ENCODE assay signal across 12 cellular contexts in genomic region chr5:83516361-83516760, GRCh38.
"Had no signal": no experiment of that assay in that cellular context is flagged by ENCODE, and none has a peak within 500 bp of the region (broad histone marks: within the 10 kb centered on the region; RNA-seq: fewer than 3 reads in every experiment).

No MANE protein-coding gene starts in this region.

- H3K27ac Mint-ChIP-seq: activated CD4-positive, alpha-beta memory T cell treated with anti-CD3 and anti-CD28 coated beads for 36 hours; activated naive CD8-positive, alpha-beta T cell treated with anti-CD3 and anti-CD28 coated beads, Interleukin-2, amount 10 ng/mL, durations not matched to agents 7 days and 5 days; memory B cell; stimulated activated effector memory CD8-positive, alpha-beta T cell treated with anti-CD3 and anti-CD28 coated beads, Interleukin-12 subunit alpha, Interleukin-12 subunit beta, amount 100 ng/mL, for 72 hours had no signal

- H3K4me1 Mint-ChIP-seq: activated naive CD8-positive, alpha-beta T cell treated with anti-CD3 and anti-CD28 coated beads, Interleukin-2, amount 10 ng/mL, durations not matched to agents 7 days and 5 days; memory B cell; stimulated activated effector memory CD8-positive, alpha-beta T cell treated with anti-CD3 and anti-CD28 coated beads, Interleukin-12 subunit alpha, Interleukin-12 subunit beta, amount 100 ng/mL, for 72 hours had no signal

- H3K36me3 Mint-ChIP-seq: activated CD4-positive, alpha-beta memory T cell treated with anti-CD3 and anti-CD28 coated beads for 36 hours; activated naive CD8-positive, alpha-beta T cell treated with anti-CD3 and anti-CD28 coated beads, Interleukin-2, amount 10 ng/mL, durations not matched to agents 7 days and 5 days; memory B cell; stimulated activated effector memory CD8-positive, alpha-beta T cell treated with anti-CD3 and anti-CD28 coated beads, Interleukin-12 subunit alpha, Interleukin-12 subunit beta, amount 100 ng/mL, for 72 hours had no signal

- H3K27me3 Mint-ChIP-seq: memory B cell had no signal

- H3K27ac ChIP-seq: esophagus squamous epithelium, ovary, thyroid gland had no signal

- DNase-seq: activated CD4-positive, alpha-beta memory T cell treated with anti-CD3 and anti-CD28 coated beads for 36 hours; activated CD4-positive, alpha-beta T cell treated with anti-CD3 and anti-CD28 coated beads for 1 hour; activated gamma-delta T cell treated with Interleukin-2 at 50 U/mL for 16 hours; activated naive CD8-positive, alpha-beta T cell treated with anti-CD3 and anti-CD28 coated beads, Interleukin-2, amount 10 ng/mL, durations not matched to agents 7 days and 5 days; activated T-cell treated with anti-CD3 and anti-CD28 coated beads, Interleukin-2, amount 50 U/mL, for 48 hours; aorta; esophagus squamous epithelium; ovary; SW 1271; thyroid gland had no signal

- H3K9me3 ChIP-seq: esophagus squamous epithelium, ovary, thyroid gland had no signal

- H3K27me3 ChIP-seq: esophagus squamous epithelium, ovary, thyroid gland had no signal

- H3K4me1 ChIP-seq: esophagus squamous epithelium had no signal

- H3K4me3 Mint-ChIP-seq: activated CD4-positive, alpha-beta memory T cell treated with anti-CD3 and anti-CD28 coated beads for 36 hours; activated naive CD8-positive, alpha-beta T cell treated with anti-CD3 and anti-CD28 coated beads, Interleukin-2, amount 10 ng/mL, durations not matched to agents 7 days and 5 days; memory B cell; stimulated activated effector memory CD8-positive, alpha-beta T cell treated with anti-CD3 and anti-CD28 coated beads, Interleukin-12 subunit alpha, Interleukin-12 subunit beta, amount 100 ng/mL, for 72 hours had no signal

- ATAC-seq: stimulated activated effector memory CD8-positive, alpha-beta T cell treated with anti-CD3 and anti-CD28 coated beads, Interleukin-12 subunit alpha, Interleukin-12 subunit beta, amount 100 ng/mL, for 72 hours had no signal

- H3K4me3 ChIP-seq: esophagus squamous epithelium, ovary, thyroid gland had no signal

- H3K9me3 Mint-ChIP-seq: activated CD4-positive, alpha-beta memory T cell treated with anti-CD3 and anti-CD28 coated beads for 36 hours; activated naive CD8-positive, alpha-beta T cell treated with anti-CD3 and anti-CD28 coated beads, Interleukin-2, amount 10 ng/mL, durations not matched to agents 7 days and 5 days had no signal

- H3K36me3 ChIP-seq: esophagus squamous epithelium, ovary, thyroid gland had no signal
